Comparison of ENCODE assay signal across 19 cellular contexts in the genomic region with DNA sequence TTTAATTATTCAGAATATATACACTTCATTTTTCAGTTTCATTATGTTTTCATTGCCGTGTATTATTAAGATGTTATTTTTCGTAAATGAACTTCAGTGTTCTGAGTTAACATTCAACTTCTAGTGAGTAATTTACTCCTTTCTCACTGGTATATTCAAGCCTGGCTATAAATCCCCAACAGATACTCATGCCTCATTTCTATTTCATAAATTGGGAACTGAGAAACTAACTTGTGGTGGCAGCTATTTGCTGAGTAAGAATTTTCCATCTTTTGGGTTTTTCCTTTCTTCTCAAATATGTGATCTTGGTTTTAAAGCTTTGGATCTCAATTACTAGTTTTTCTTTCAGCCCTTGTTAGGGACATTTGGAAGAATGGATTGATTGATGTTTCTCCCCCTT.
DNase-seq lines count a peak whose midpoint lies in the region; ATAC-seq, FAIRE-seq and TF ChIP-seq lines count a peak whose summit lies in the region.
"Had no signal": no experiment of that assay in that cellular context is flagged by ENCODE, and none has a peak within 500 bp of the region (broad histone marks: within the 10 kb centered on the region; RNA-seq: fewer than 3 reads in every experiment).

No MANE protein-coding gene starts in this region.

- H3K4me3 Mint-ChIP-seq in osteocyte (ENCODE audit: unreplicated experiment), result no peak overlapping the region
- H3K4me3 Mint-ChIP-seq in CD8-positive, alpha-beta memory T cell, result no peak overlapping the region
- H3K4me3 Mint-ChIP-seq: activated naive CD4-positive, alpha-beta T cell treated with anti-CD3 and anti-CD28 coated beads, Interleukin-2, amount 50 U/mL, for 24 hours; nephron; T-helper 1 cell treated with Interleukin-12 subunit alpha and Interleukin-12 subunit beta and Interleukin-4 antibody, amounts not matched to agents 30 μg/mL and 1 μg/mL, for 36 hours had no signal

- peaks cover 36% of the 10 kb centered on the region for H3K4me1 Mint-ChIP-seq in osteocyte (ENCODE audit: unreplicated experiment)
- H3K4me1 Mint-ChIP-seq in CD8-positive, alpha-beta memory T cell, result no peaks in the 10 kb centered on the region
- H3K4me1 Mint-ChIP-seq: activated naive CD4-positive, alpha-beta T cell treated with anti-CD3 and anti-CD28 coated beads, Interleukin-2, amount 50 U/mL, for 24 hours had no signal

- TF ChIP-seq CTCF in osteocyte (IDR thresholded peaks at IDR 0.05), result no peak
- no peak for TF ChIP-seq CTCF in foreskin keratinocyte (conservative IDR thresholded peaks at IDR 0.05)

- CTCF ChIA-PET in CD8-positive, alpha-beta memory T cell (lab: Charles Lee), result no interaction called here

- POLR2A ChIA-PET in CD8-positive, alpha-beta memory T cell (lab: Charles Lee), result no interaction called here

- no peak overlapping the region for H3K4me3 ChIP-seq in CD8-positive, alpha-beta memory T cell (ENCODE audit: low read length)
- H3K4me3 ChIP-seq: breast epithelium, right atrium auricular region, upper lobe of left lung had no signal

- no peaks in the 10 kb centered on the region for H3K9me3 ChIP-seq in CD8-positive, alpha-beta memory T cell (ENCODE audit: low read length)
- H3K9me3 ChIP-seq: breast epithelium, right atrium auricular region, upper lobe of left lung had no signal

- no peak overlapping the region for H3K27ac ChIP-seq in CD8-positive, alpha-beta memory T cell (ENCODE audit: low read depth, low read length)
- H3K27ac ChIP-seq in foreskin keratinocyte, result no peak overlapping the region
- H3K27ac ChIP-seq: breast epithelium, right atrium auricular region, upper lobe of left lung had no signal

- H3K36me3 ChIP-seq in CD8-positive, alpha-beta memory T cell (ENCODE audit: insufficient read depth, low read length), result no peaks in the 10 kb centered on the region
- H3K36me3 ChIP-seq: breast epithelium, right atrium auricular region, upper lobe of left lung had no signal

- H3K36me3 Mint-ChIP-seq in osteocyte (ENCODE audit: unreplicated experiment), result peaks cover 31% of the 10 kb centered on the region
- H3K36me3 Mint-ChIP-seq in CD8-positive, alpha-beta memory T cell, result no peaks in the 10 kb centered on the region
- H3K36me3 Mint-ChIP-seq: activated naive CD4-positive, alpha-beta T cell treated with anti-CD3 and anti-CD28 coated beads, Interleukin-2, amount 50 U/mL, for 24 hours had no signal

- peak overlapping the region; percentile 31 for H3K27ac Mint-ChIP-seq in osteocyte (ENCODE audit: unreplicated experiment)
- no peak overlapping the region for H3K27ac Mint-ChIP-seq in CD8-positive, alpha-beta memory T cell
- H3K27ac Mint-ChIP-seq: activated naive CD4-positive, alpha-beta T cell treated with anti-CD3 and anti-CD28 coated beads, Interleukin-2, amount 50 U/mL, for 24 hours; T-helper 1 cell treated with Interleukin-12 subunit alpha and Interleukin-12 subunit beta and Interleukin-4 antibody, amounts not matched to agents 30 μg/mL and 1 μg/mL, for 36 hours had no signal

- no peak for FAIRE-seq in frontal cortex (lab: Jason Lieb, UNC)

- no peaks in the 10 kb centered on the region for H3K27me3 Mint-ChIP-seq in osteocyte (ENCODE audit: unreplicated experiment)
- H3K27me3 Mint-ChIP-seq in CD8-positive, alpha-beta memory T cell, result no peaks in the 10 kb centered on the region
- H3K27me3 Mint-ChIP-seq: activated naive CD4-positive, alpha-beta T cell treated with anti-CD3 and anti-CD28 coated beads, Interleukin-2, amount 50 U/mL, for 24 hours had no signal

- H3K4me1 ChIP-seq in CD8-positive, alpha-beta memory T cell (ENCODE audit: insufficient read depth, low read length), result no peaks in the 10 kb centered on the region
- H3K4me1 ChIP-seq in foreskin keratinocyte, result no peaks in the 10 kb centered on the region
- H3K4me1 ChIP-seq: breast epithelium, right atrium auricular region, upper lobe of left lung had no signal

- DNase-seq in osteocyte (ENCODE audit: extremely low spot score, unreplicated experiment) (no peak), frontal cortex (ENCODE audit: low spot score in 2 of 2) (no peak), foreskin keratinocyte (no peak)
- DNase-seq in CD8-positive, alpha-beta memory T cell, result no peak
- no peak for DNase-seq in stimulated activated CD4-positive, alpha-beta T cell treated with anti-CD3 and anti-CD28 coated beads, Interleukin-2, amount 100 ng/mL, for 24 hours
- DNase-seq: activated CD4-positive, alpha-beta T cell treated with anti-CD3 and anti-CD28 coated beads for 1 hour; DMS79; MM.1S; NCI-H2107; stimulated activated CD4-positive, alpha-beta T cell treated with anti-CD3 and anti-CD28 coated beads, Interleukin-2, amount 100 ng/mL, for 48 hours; upper lobe of left lung had no signal

- H3K9me3 Mint-ChIP-seq in osteocyte (ENCODE audit: unreplicated experiment), result peaks cover 8% of the 10 kb centered on the region
- H3K9me3 Mint-ChIP-seq in CD8-positive, alpha-beta memory T cell, result peaks cover 2 to 7% (median 4%) of the 10 kb centered on the region in 5 donors
- H3K9me3 Mint-ChIP-seq: T-helper 1 cell treated with Interleukin-12 subunit alpha and Interleukin-12 subunit beta and Interleukin-4 antibody, amounts not matched to agents 30 μg/mL and 1 μg/mL, for 36 hours had no signal

- ATAC-seq in GM18909 (IDR thresholded peaks at IDR 0.05; ENCODE audit: poor library complexity, unreplicated experiment) (peak; percentile 72), GM21825 (IDR thresholded peaks at IDR 0.05; ENCODE audit: unreplicated experiment) (peak; percentile 72), HG03196 (IDR thresholded peaks at IDR 0.05; ENCODE audit: unreplicated experiment) (peak; percentile 64), foreskin keratinocyte (no peak)

- H3K27me3 ChIP-seq in CD8-positive, alpha-beta memory T cell (ENCODE audit: insufficient read depth, low read length, poor library complexity, severe bottlenecking), result no peaks in the 10 kb centered on the region
- H3K27me3 ChIP-seq in foreskin keratinocyte, result no peaks in the 10 kb centered on the region
- H3K27me3 ChIP-seq: breast epithelium, right atrium auricular region, upper lobe of left lung had no signal
